14 cellular contexts compared by ENCODE assay signal in genomic region chr2:180143633-180144032, GRCh38.
A peak's percentile ranks its signal among the peaks of the same experiment; 100 is the strongest.
DNase-seq lines count a peak whose midpoint lies in the region; ATAC-seq and TF ChIP-seq lines count a peak whose summit lies in the region.
"Had no signal": no experiment of that assay in that cellular context is flagged by ENCODE, and none has a peak within 500 bp of the region (broad histone marks: within the 10 kb centered on the region; RNA-seq: fewer than 3 reads in every experiment).

No MANE protein-coding gene starts in this region.

- ATAC-seq in gastroesophageal sphincter: no peak
- ATAC-seq: A549; CD8-positive, alpha-beta T cell; GM12878; HepG2 had no signal

- H3K27ac ChIP-seq in ectodermal cell (ENCODE audit: insufficient read depth, low read depth, low read length, poor library complexity, severe bottlenecking) (peak overlapping the region; percentile 42), gastroesophageal sphincter (no peak overlapping the region)
- H3K27ac ChIP-seq: A549, GM23248 had no signal

- peaks cover 11% of the 10 kb centered on the region for H3K4me1 Mint-ChIP-seq in neural crest cell
- H3K4me1 Mint-ChIP-seq: CD14-positive monocyte had no signal

- H3K4me3 ChIP-seq in ectodermal cell (ENCODE audit: insufficient read depth, low read depth, low read length) (no peak overlapping the region), gastroesophageal sphincter (no peak overlapping the region)
- H3K4me3 ChIP-seq: A549, GM12878, GM23248, HAP-1 had no signal

- 81 to 85% methylated on average over 2 of the region's 2 CpGs for WGBS in ectodermal cell, 2 experiments
- WGBS in gastroesophageal sphincter (ENCODE audit: low coverage in 1 of 2), 2 donors: 63 to 81% methylated on average over 2 of the region's 2 CpGs

- in situ Hi-C loops in ACHN (cut with HindIII; ENCODE audit: low pct_ligation_motif_present, low pct_unique_long_range_greater_than_20kb, low sequenced_read_pairs): no loop called here

- no peak for TF ChIP-seq POLR2A in gastroesophageal sphincter (IDR thresholded peaks at IDR 0.05)

- peak overlapping the region; percentile 91 for H3K27ac Mint-ChIP-seq in neural crest cell (ENCODE audit: unreplicated experiment)
- H3K27ac Mint-ChIP-seq: CD14-positive monocyte; CD8-positive, alpha-beta T cell had no signal

- no peaks in the 10 kb centered on the region for H3K36me3 ChIP-seq in ectodermal cell (ENCODE audit: control insufficient read depth, insufficient read depth, low read length)
- H3K36me3 ChIP-seq in gastroesophageal sphincter: no peaks in the 10 kb centered on the region
- H3K36me3 ChIP-seq: HAP-1 had no signal

- TF ChIP-seq EP300 in gastroesophageal sphincter (IDR thresholded peaks at IDR 0.05): no peak

- H3K9me3 ChIP-seq in ectodermal cell (ENCODE audit: control insufficient read depth, low read length) (no peaks in the 10 kb centered on the region), gastroesophageal sphincter (no peaks in the 10 kb centered on the region)
- H3K9me3 ChIP-seq: A549, HAP-1 had no signal

- DNase-seq in NCI-H2227 treated with DMSO at 0.1 percent for 48 hours (lab: John Stamatoyannopoulos, UW) (peak; percentile 12), neural crest cell (ENCODE audit: low read depth, low spot score) (no peak), retina (peak; percentile 15), ACHN (no peak), COR-L47 (lab: John Stamatoyannopoulos, UW) (no peak)
- DNase-seq: CD8-positive, alpha-beta T cell; GM23248 had no signal

- no peaks in the 10 kb centered on the region for H3K36me3 Mint-ChIP-seq in neural crest cell (ENCODE audit: low read depth)
- H3K36me3 Mint-ChIP-seq: CD14-positive monocyte; CD8-positive, alpha-beta T cell had no signal

- no peak for TF ChIP-seq CTCF in neural crest cell (conservative IDR thresholded peaks at IDR 0.05)
- no peak for TF ChIP-seq CTCF in gastroesophageal sphincter (IDR thresholded peaks at IDR 0.05)

- H3K4me3 Mint-ChIP-seq in neural crest cell: no peak overlapping the region
- H3K4me3 Mint-ChIP-seq: CD14-positive monocyte; CD8-positive, alpha-beta T cell had no signal

- peaks cover 7% of the 10 kb centered on the region for H3K9me3 Mint-ChIP-seq in neural crest cell
- H3K9me3 Mint-ChIP-seq: CD8-positive, alpha-beta T cell had no signal

- H3K4me1 ChIP-seq in ectodermal cell (ENCODE audit: control insufficient read depth, insufficient read depth, low read length): no peaks in the 10 kb centered on the region
- H3K4me1 ChIP-seq in gastroesophageal sphincter: no peaks in the 10 kb centered on the region
- H3K4me1 ChIP-seq: A549 had no signal

- no peaks in the 10 kb centered on the region for H3K27me3 Mint-ChIP-seq in neural crest cell (ENCODE audit: low read depth)

- H3K27me3 ChIP-seq in ectodermal cell (ENCODE audit: control insufficient read depth, insufficient read depth, low read length, poor library complexity, severe bottlenecking) (no peaks in the 10 kb centered on the region), gastroesophageal sphincter (no peaks in the 10 kb centered on the region)

Comparison
In these comparisons a context has a peak if more than half of its experiments do, and no peak if none do; other contexts are left out.
1. DNase-seq: peak in NCI-H2227 treated with DMSO at 0.1 percent for 48 hours (single experiment) and retina (single experiment); none in neural crest cell (single experiment), ACHN (single experiment) and COR-L47 (single experiment).